In genomic region chr16:57234707-57235092, GRCh38 we compare ENCODE assay signal across 15 cellular contexts.
"Had no signal": no experiment of that assay in that cellular context is flagged by ENCODE, and none has a peak within 500 bp of the region (broad histone marks: within the 10 kb centered on the region; RNA-seq: fewer than 3 reads in every experiment).

No MANE protein-coding gene starts in this region.

- FAIRE-seq: urothelium cell line had no signal

- H3K27ac Mint-ChIP-seq: activated CD8-positive, alpha-beta T cell treated with anti-CD3 and anti-CD28 coated beads for 36 hours; T-cell had no signal

- H3K27ac ChIP-seq: prostate gland, right lobe of liver, thoracic aorta had no signal

- H3K9me3 ChIP-seq: prostate gland, right lobe of liver, thoracic aorta had no signal

- DNase-seq: activated CD4-positive, alpha-beta T cell treated with anti-CD3 and anti-CD28 coated beads for 36 hours; activated CD8-positive, alpha-beta memory T cell treated with anti-CD3 and anti-CD28 coated beads, Interleukin-2, amount 50 U/mL, for 4 hours; activated CD8-positive, alpha-beta T cell treated with anti-CD3 and anti-CD28 coated beads for 36 hours; activated naive CD4-positive, alpha-beta T cell; anterior cingulate cortex; cerebellar nuclear complex; effector CD8-positive, alpha-beta T cell; foreskin fibroblast; kidney glomerular epithelial cell; right lobe of liver; T-cell had no signal

- ATAC-seq: activated CD8-positive, alpha-beta T cell treated with anti-CD3 and anti-CD28 coated beads for 36 hours; right lobe of liver; T-cell had no signal

- H3K4me3 ChIP-seq: prostate gland, right lobe of liver, thoracic aorta had no signal

- H3K27me3 ChIP-seq: right lobe of liver had no signal

- H3K4me3 Mint-ChIP-seq: activated CD4-positive, alpha-beta T cell treated with anti-CD3 and anti-CD28 coated beads for 36 hours; activated CD8-positive, alpha-beta T cell treated with anti-CD3 and anti-CD28 coated beads for 36 hours; neural crest cell; T-cell had no signal

- H3K4me1 Mint-ChIP-seq: neural crest cell had no signal

- H3K27me3 Mint-ChIP-seq: activated CD4-positive, alpha-beta T cell treated with anti-CD3 and anti-CD28 coated beads for 36 hours; activated CD8-positive, alpha-beta T cell treated with anti-CD3 and anti-CD28 coated beads for 36 hours; T-cell had no signal

- H3K9me3 Mint-ChIP-seq: activated CD8-positive, alpha-beta T cell treated with anti-CD3 and anti-CD28 coated beads for 36 hours; neural crest cell; T-cell had no signal
